Comparison of ENCODE assay signal across 25 cellular contexts in the genomic region with DNA sequence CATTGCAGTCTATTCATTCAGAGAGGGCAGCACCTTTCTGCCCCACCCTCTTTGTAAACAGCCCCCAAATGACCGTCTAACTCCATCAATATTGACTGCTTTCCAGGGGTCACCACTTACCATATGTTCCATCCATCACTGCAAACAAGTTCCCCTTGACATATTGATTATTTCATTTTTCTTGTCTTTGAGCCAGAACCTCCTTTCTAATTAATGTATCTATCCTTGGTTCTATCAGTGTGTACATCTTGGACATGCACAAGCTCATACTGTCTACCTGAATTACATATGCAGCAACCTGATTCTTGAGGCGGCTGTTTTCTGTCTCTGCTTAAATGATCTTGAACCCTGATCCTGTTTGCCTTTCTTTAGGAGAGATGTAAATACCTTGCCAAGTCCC.
"Had no signal": no experiment of that assay in that cellular context is flagged by ENCODE, and none has a peak within 500 bp of the region (broad histone marks: within the 10 kb centered on the region; RNA-seq: fewer than 3 reads in every experiment).

No MANE protein-coding gene starts in this region.

- H3K4me3 ChIP-seq: coronary artery, dorsolateral prefrontal cortex, gastrocnemius medialis, heart right ventricle had no signal

- ATAC-seq: activated CD4-positive, alpha-beta T cell treated with anti-CD3 and anti-CD28 coated beads for 36 hours; activated naive CD4-positive, alpha-beta T cell treated with anti-CD3 and anti-CD28 coated beads, Interleukin-2, amount 50 U/mL, for 72 hours; activated T-cell treated with anti-CD3 and anti-CD28 coated beads, Interleukin-2, amount 50 U/mL, for 72 hours; esophagus mucosa; gastrocnemius medialis; heart right ventricle had no signal

- DNase-seq: activated CD4-positive, alpha-beta memory T cell treated with anti-CD3 and anti-CD28 coated beads, Interleukin-2, amount 10 ng/mL, durations not matched to agents 7 days and 5 days; activated CD4-positive, alpha-beta T cell treated with anti-CD3 and anti-CD28 coated beads for 36 hours; activated CD4-positive, alpha-beta T cell treated with anti-CD3 and anti-CD28 coated beads, Interleukin-2, amount 10 ng/mL, durations not matched to agents 24 days and 14 days; activated CD4-positive, CD25-positive, alpha-beta regulatory T cell; activated CD4-positive, CD25-positive, alpha-beta regulatory T cell treated with anti-CD3 and anti-CD28 coated beads, Interleukin-2, amount 50 U/mL, for 72 hours; activated CD8-positive, alpha-beta memory T cell treated with anti-CD3 and anti-CD28 coated beads, Interleukin-2, amount 50 U/mL, for 48 hours; activated gamma-delta T cell; activated naive CD4-positive, alpha-beta T cell; activated naive CD4-positive, alpha-beta T cell treated with anti-CD3 and anti-CD28 coated beads, Interleukin-2, amount 10 ng/mL, durations not matched to agents 7 days and 5 days; activated T-cell treated with anti-CD3 and anti-CD28 coated beads for 4 hours; activated T-cell treated with anti-CD3 and anti-CD28 coated beads, Interleukin-2, amount 50 U/mL, for 24 hours; activated T-cell treated with anti-CD3 and anti-CD28 coated beads, Interleukin-2, amount 50 U/mL, for 72 hours; amniotic stem cell; anterior cingulate cortex; brain microvascular endothelial cell; dorsolateral prefrontal cortex; effector memory CD4-positive, alpha-beta T cell; endodermal cell; foreskin fibroblast; gastrocnemius medialis; heart right ventricle; T-helper 2 cell had no signal

- H3K4me1 ChIP-seq: gastrocnemius medialis, heart right ventricle had no signal

- H3K36me3 ChIP-seq: brain microvascular endothelial cell, gastrocnemius medialis, heart right ventricle had no signal

- H3K9me3 ChIP-seq: gastrocnemius medialis, heart right ventricle had no signal

- H3K27ac ChIP-seq: brain microvascular endothelial cell, coronary artery, dorsolateral prefrontal cortex, gastrocnemius medialis, heart right ventricle had no signal

- H3K27me3 ChIP-seq: brain microvascular endothelial cell, gastrocnemius medialis had no signal
